ENCODE assay signal across 8 cellular contexts in the genomic region with DNA sequence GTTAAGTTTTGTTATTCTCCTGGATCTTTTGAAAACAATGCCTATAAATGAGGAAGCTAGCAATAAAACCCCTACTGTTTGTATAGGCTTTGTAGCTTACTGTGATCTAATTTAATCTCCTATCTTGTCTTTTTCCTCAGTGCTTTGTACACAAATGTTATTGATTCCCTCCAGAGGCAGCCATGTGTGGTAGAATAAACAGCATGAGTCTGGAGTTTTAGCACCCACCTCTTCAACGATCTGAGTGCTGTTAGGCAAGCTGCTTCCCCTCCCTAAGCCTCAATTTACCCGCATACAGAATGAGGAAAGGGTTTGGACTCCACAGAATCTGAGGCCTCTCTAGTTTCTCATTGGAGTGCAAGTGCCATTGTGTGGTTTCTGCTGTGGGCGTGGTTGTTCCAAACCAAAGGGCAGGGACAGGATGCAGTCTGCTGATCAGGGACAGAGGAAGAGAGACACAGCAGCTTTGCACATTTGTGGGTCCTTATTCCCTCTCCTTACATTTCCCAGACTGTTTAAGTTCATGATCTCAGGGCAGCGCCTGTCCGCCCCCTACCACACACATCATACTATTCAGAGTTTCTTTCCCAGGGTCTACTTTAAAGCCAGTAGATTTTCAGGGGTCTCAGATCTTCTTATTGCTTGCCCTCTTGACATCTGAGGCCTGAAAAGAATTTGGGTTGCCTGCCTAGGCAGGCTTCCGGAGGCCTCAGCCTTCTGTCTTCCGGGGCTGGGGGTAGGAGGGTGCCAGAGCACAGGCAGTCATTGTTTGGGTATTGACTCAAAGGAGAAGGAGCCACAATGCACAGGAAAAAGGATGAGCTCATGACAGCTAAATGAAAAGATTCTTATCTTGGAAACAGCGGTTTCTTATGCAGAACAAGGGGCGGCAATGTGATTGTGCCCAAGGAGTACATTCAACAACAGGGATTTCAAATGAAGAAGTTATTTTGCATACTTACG.
A peak's percentile ranks its signal among the peaks of the same experiment; 100 is the strongest.
DNase-seq lines count a peak whose midpoint lies in the region; ATAC-seq and TF ChIP-seq lines count a peak whose summit lies in the region.

No MANE protein-coding gene starts in this region.

- intact Hi-C loops in posterior vena cava (cut with DNase I), result no loop called here

- ATAC-seq in GM18505 (IDR thresholded peaks at IDR 0.05; ENCODE audit: unreplicated experiment), result peak; percentile 74

- peaks cover 31% of the 10 kb centered on the region for H3K4me1 ChIP-seq in HAP-1

- no peaks in the 10 kb centered on the region for H3K36me3 ChIP-seq in HAP-1 (replicated peaks)

- in situ Hi-C loops in HAP-1 (cut with MboI; ENCODE audit: low sequenced_read_pairs), result no loop called here

- H3K27me3 ChIP-seq in HAP-1 (ENCODE audit: low read depth), result peaks cover 21% of the 10 kb centered on the region

- TF ChIP-seq CTCF in NB4 (IDR thresholded peaks at IDR 0.05; ENCODE audit: low read depth, low read length), result no peak

- TF ChIP-seq POLR2A in GM18505 (IDR thresholded peaks at IDR 0.05; ENCODE audit: borderline replicate concordance, extremely low read depth, insufficient read depth, insufficient read length), result no peak
- peak; percentile 52 for TF ChIP-seq POLR2A in NB4 (IDR thresholded peaks at IDR 0.05; ENCODE audit: extremely low read depth, insufficient read length)

- H3K4me3 ChIP-seq in HAP-1 (no peak overlapping the region), NB4 (ENCODE audit: low read depth, low read length) (peak overlapping the region; percentile 28)

- peak; percentile 64 to 83 for DNase-seq in HAP-1 (ENCODE audit: low spot score in 2 of 2)
- peak; percentile 89 for DNase-seq in NB4 (ENCODE audit: low read depth)
- DNase-seq in activated CD4-positive, alpha-beta T cell treated with anti-CD3 and anti-CD28 coated beads, Interleukin-2, amount 50 U/mL, for 1 hour, result peak; percentile 55
- DNase-seq in epithelial cell of prostate (ENCODE audit: low read depth, low spot score), result no peak
- peak; percentile 39 for DNase-seq in stimulated activated CD4-positive, alpha-beta T cell treated with anti-CD3 and anti-CD28 coated beads, Interleukin-12 subunit alpha, Interleukin-12 subunit beta, amount 100 ng/mL, for 4 hours
- DNase-seq in NCI-H1694 (lab: John Stamatoyannopoulos, UW), result no peak
- no peak for DNase-seq in posterior vena cava (ENCODE audit: low spot score)

- no peaks in the 10 kb centered on the region for H3K9me3 ChIP-seq in HAP-1

- peak overlapping the region; percentile 78 for H3K27ac ChIP-seq in epithelial cell of prostate

Comparison
In these comparisons a context has a peak if more than half of its experiments do, and no peak if none do; other contexts are left out.
1. DNase-seq: peak in HAP-1 (2 of 2), NB4 (single experiment), activated CD4-positive, alpha-beta T cell treated with anti-CD3 and anti-CD28 coated beads, Interleukin-2, amount 50 U/mL, for 1 hour (single experiment) and stimulated activated CD4-positive, alpha-beta T cell treated with anti-CD3 and anti-CD28 coated beads, Interleukin-12 subunit alpha, Interleukin-12 subunit beta, amount 100 ng/mL, for 4 hours (single experiment); none in epithelial cell of prostate (single experiment), NCI-H1694 (single experiment) and posterior vena cava (single experiment).